ENCODE assay signal across 10 cellular contexts in the genomic region with DNA sequence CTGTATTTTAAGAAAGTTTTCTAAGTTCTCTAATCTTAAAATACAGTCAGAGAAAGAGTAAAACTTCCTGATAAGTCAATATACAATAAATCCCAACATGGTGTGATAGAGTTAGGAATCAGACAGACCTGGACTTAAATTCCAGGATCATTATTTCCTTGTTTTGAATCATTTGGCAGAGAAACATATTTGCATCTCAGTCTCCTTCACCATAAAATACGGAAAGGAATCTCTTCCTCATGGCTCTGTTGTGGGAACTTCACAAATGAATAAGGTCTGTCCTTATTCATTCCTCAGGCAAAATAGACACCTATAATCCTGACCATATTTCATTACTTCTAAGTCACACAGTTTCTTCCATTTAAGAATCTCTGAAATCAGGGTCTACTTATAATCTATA. TPM values are rescaled to one million over a fixed set of nuclear protein-coding genes. Genes with fewer than 3 reads are reported as not detected.
"Had no signal": no experiment of that assay in that cellular context is flagged by ENCODE, and none has a peak within 500 bp of the region (broad histone marks: within the 10 kb centered on the region; RNA-seq: fewer than 3 reads in every experiment).

No MANE protein-coding gene starts in this region.

- H3K4me3 Mint-ChIP-seq: GM23338, H9, HFFc6, IgD-negative memory B cell had no signal

- H2AFZ ChIP-seq: GM23338 had no signal

- H3K9me3 Mint-ChIP-seq: GM23338, H9, HFFc6 had no signal

- ATAC-seq: GM23338, HepG2 had no signal

- H3K4me3 ChIP-seq: GM23338 had no signal

- H3K27ac ChIP-seq: HL-60 had no signal

- H3K27ac Mint-ChIP-seq: GM23338, HFFc6, IgD-negative memory B cell had no signal

- DNase-seq: H9, HCEC 1CT, HFFc6 had no signal

- H3K36me3 Mint-ChIP-seq: IgD-negative memory B cell had no signal

- H3K4me2 ChIP-seq: GM23338 had no signal

- FAIRE-seq: H1, H54, HepG2 had no signal

RNA-seq across cellular contexts. Expression of gene SERP2, which starts 19.3 kb away (rescaled TPM):
- total RNA-seq: HepG2, HT1080 had no signal
- polyA plus RNA-seq: HepG2, IgD-negative memory B cell had no signal
